1 cellular context compared by ENCODE assay signal in genomic region chr2:177753682-177754475, GRCh38.
TF ChIP-seq lines count a peak whose summit lies in the region.

No MANE protein-coding gene starts in this region.

TF ChIP-seq in H1, 55 proteins besides CTCF, POLR2A, EP300 and RAD21:
- TF ChIP-seq SIN3A (conservative IDR thresholded peaks at IDR 0.05 in 1 of 2, IDR thresholded peaks at IDR 0.05 in 1 of 2; ENCODE audit: low read depth in 1 of 2, low read length in 2 of 2) (peak in 1 of 2 experiments; percentile 63; a peak in 1 of 4 replicates), E2F6 (IDR thresholded peaks at IDR 0.05) (no peak)
